Comparison of ENCODE assay signal across 20 cellular contexts in genomic region chr6:36957773-36958271, GRCh38. TPM values are rescaled to one million over a fixed set of nuclear protein-coding genes. Genes with fewer than 3 reads are reported as not detected.
DNase-seq lines count a peak whose midpoint lies in the region; ATAC-seq and TF ChIP-seq lines count a peak whose summit lies in the region.
"Had no signal": no experiment of that assay in that cellular context is flagged by ENCODE, and none has a peak within 500 bp of the region (broad histone marks: within the 10 kb centered on the region; RNA-seq: fewer than 3 reads in every experiment).

No MANE protein-coding gene starts in this region.

- H3K27me3 ChIP-seq in adrenal gland: no peaks in the 10 kb centered on the region
- no peaks in the 10 kb centered on the region for H3K27me3 ChIP-seq in osteoblast (ENCODE audit: insufficient read depth, low read length)

- no peak overlapping the region for H3K4me3 ChIP-seq in adrenal gland
- no peak overlapping the region for H3K4me3 ChIP-seq in osteoblast (ENCODE audit: insufficient read depth, low read length)
- H3K4me3 ChIP-seq: GM23248 had no signal

- no peaks in the 10 kb centered on the region for H3K9me3 ChIP-seq in adrenal gland (replicated peaks in 1 of 3)
- H3K9me3 ChIP-seq in osteoblast (ENCODE audit: low read depth, low read length): no peaks in the 10 kb centered on the region

- peaks cover 14% of the 10 kb centered on the region for H3K4me1 Mint-ChIP-seq in CD14-positive monocyte

- no peaks in the 10 kb centered on the region for H3K36me3 Mint-ChIP-seq in CD14-positive monocyte
- H3K36me3 Mint-ChIP-seq: CD8-positive, alpha-beta T cell had no signal

- H3K4me2 ChIP-seq in osteoblast (ENCODE audit: insufficient read depth, low read length): no peak overlapping the region

- no peaks in the 10 kb centered on the region for H4K20me1 ChIP-seq in osteoblast (ENCODE audit: insufficient read depth, low read length)

- H3K27me3 Mint-ChIP-seq in CD14-positive monocyte (ENCODE audit: low read depth in 3 of 3): peaks cover 50 to 57% (median 53%) of the 10 kb centered on the region in 3 donors
- H3K27me3 Mint-ChIP-seq: B cell had no signal

- TF ChIP-seq CTCF in CD14-positive monocyte (IDR thresholded peaks at IDR 0.05) (no peak), adrenal gland (IDR thresholded peaks at IDR 0.05) (no peak), osteoblast (IDR thresholded peaks at IDR 0.05; ENCODE audit: extremely low read depth, low read depth, low read length) (no peak)

- no peaks in the 10 kb centered on the region for H3K79me2 ChIP-seq in osteoblast (ENCODE audit: insufficient read depth, low read length)

- intact Hi-C loops in CD14-positive monocyte (cut with micrococcal nuclease) (no loop called here), adrenal gland (cut with DNase I) (no loop called here)

- no peak overlapping the region for H3K27ac Mint-ChIP-seq in CD14-positive monocyte
- H3K27ac Mint-ChIP-seq: B cell; CD8-positive, alpha-beta T cell had no signal

- H3K27ac ChIP-seq in adrenal gland: no peak overlapping the region
- no peak overlapping the region for H3K27ac ChIP-seq in osteoblast (ENCODE audit: low read depth, low read length)
- H3K27ac ChIP-seq: 22Rv1, GM23248 had no signal

- no peaks in the 10 kb centered on the region for H3K36me3 ChIP-seq in adrenal gland (replicated peaks in 1 of 2)
- no peaks in the 10 kb centered on the region for H3K36me3 ChIP-seq in osteoblast (ENCODE audit: insufficient read depth, low read length)

- DNase-seq in NCI-H82 (lab: John Stamatoyannopoulos, UW): peak; percentile 60
- no peak for DNase-seq in NCI-H82 treated with DMSO at 0.1 percent for 48 hours (lab: John Stamatoyannopoulos, UW; ENCODE audit: unreplicated experiment)
- DNase-seq in CD14-positive monocyte (ENCODE audit: low spot score): peak; percentile 36
- peak in 6 of 7 donors; percentile 27 to 73 (median 53) for DNase-seq in adrenal gland
- peak; percentile 87 for DNase-seq in osteoblast (ENCODE audit: insufficient read length, low spot score, missing footprints)
- DNase-seq in NCI-H2171 (lab: John Stamatoyannopoulos, UW): no peak
- DNase-seq: CD8-positive, alpha-beta T cell; DMS79; GM23248; KBM-7; NCI-H1417 treated with DMSO at 0.1 percent for 48 hours; NCI-H2029; NCI-H2171 treated with DMSO at 0.1 percent for 48 hours; NCI-H748 treated with DMSO at 0.1 percent for 48 hours had no signal

- H3K9me3 Mint-ChIP-seq in CD14-positive monocyte: peaks cover 0 to 3% (median 0%) of the 10 kb centered on the region in 7 donors
- H3K9me3 Mint-ChIP-seq: CD8-positive, alpha-beta T cell had no signal

- TF ChIP-seq POLR2A in adrenal gland (IDR thresholded peaks at IDR 0.05): no peak

- H3K4me1 ChIP-seq in adrenal gland (replicated peaks in 1 of 2) (peaks cover 0 to 8% of the 10 kb centered on the region in 2 donors), osteoblast (ENCODE audit: insufficient read depth, low read length) (peaks cover 10% of the 10 kb centered on the region)

- H3K4me3 Mint-ChIP-seq in CD14-positive monocyte: no peak overlapping the region
- H3K4me3 Mint-ChIP-seq: B cell; CD8-positive, alpha-beta T cell had no signal

- WGBS in adrenal gland, 4 donors: 73 to 86% (median 77%) methylated on average over 5 to 9 of the region's 9 CpGs

- ATAC-seq in GM19463 (IDR thresholded peaks at IDR 0.05; ENCODE audit: unreplicated experiment) (no peak), HG03095 (IDR thresholded peaks at IDR 0.05; ENCODE audit: unreplicated experiment) (no peak)
- ATAC-seq: CD8-positive, alpha-beta T cell; HCT116 had no signal

- no peak overlapping the region for H2AFZ ChIP-seq in osteoblast (ENCODE audit: low read length)
- H2AFZ ChIP-seq: GM23248 had no signal

RNA-seq across cellular contexts. Expression of gene PI16, which starts 3.3 kb away (rescaled TPM):
- under 1 TPM in 1 of 2 donors, not detected in 1; 0.22 TPM for polyA plus RNA-seq in CD14-positive monocyte
- total RNA-seq in adrenal gland: 1 to 10 TPM in 2 of 8 donors, under 1 TPM in 5, not detected in 1; 0.12 to 4.7 (median 0.55) TPM
- polyA plus RNA-seq in adrenal gland: 1 to 10 TPM in 2 of 3 donors, under 1 TPM in 1; 0.29 to 9.3 (median 7.4) TPM
- total RNA-seq in osteoblast: 1.8 TPM in 2 replicates

RNA-seq across cellular contexts. Expression of gene MTCH1, which starts 28.2 kb away (rescaled TPM):
- polyA plus RNA-seq in CD14-positive monocyte (100 to 1,000 TPM; 111 to 118 TPM), adrenal gland (100 to 1,000 TPM; 116 to 481 (median 200) TPM)
- total RNA-seq in adrenal gland (100 to 1,000 TPM; 260 to 523 (median 363) TPM), osteoblast (183 and 185 TPM in 2 replicates)

RNA-seq across cellular contexts. Expression of gene FGD2, which starts 47.6 kb away (rescaled TPM):
- polyA plus RNA-seq in CD14-positive monocyte (10 to 100 TPM; 25.3 to 50.0 TPM), adrenal gland (10 to 100 TPM in 1 of 3 donors, 1 to 10 TPM in 2; 3.7 to 28.7 (median 6.9) TPM)
- total RNA-seq in adrenal gland (100 to 1,000 TPM in 1 of 8 donors, 10 to 100 TPM in 7; 18.3 to 117 (median 35.7) TPM), osteoblast (under 0.01 TPM in 2 replicates)
- total RNA-seq: GM23248 had no signal
- polyA plus RNA-seq: AG04450, GM23248 had no signal

Comparison
In these comparisons a context has a peak if more than half of its experiments do, and no peak if none do; other contexts are left out.
1. DNase-seq: peak in NCI-H82 (single experiment), CD14-positive monocyte (single experiment), adrenal gland (6 of 7) and osteoblast (single experiment); none in NCI-H82 treated with DMSO at 0.1 percent for 48 hours (single experiment) and NCI-H2171 (single experiment).
2. RNA of gene FGD2, which starts 47.6 kb away (total RNA-seq): 18.3 to 117 TPM in adrenal gland; under 0.01 TPM in osteoblast; every median in the first group is over 10 times any median in the second.